16 cellular contexts compared by ENCODE assay signal in the genomic region with DNA sequence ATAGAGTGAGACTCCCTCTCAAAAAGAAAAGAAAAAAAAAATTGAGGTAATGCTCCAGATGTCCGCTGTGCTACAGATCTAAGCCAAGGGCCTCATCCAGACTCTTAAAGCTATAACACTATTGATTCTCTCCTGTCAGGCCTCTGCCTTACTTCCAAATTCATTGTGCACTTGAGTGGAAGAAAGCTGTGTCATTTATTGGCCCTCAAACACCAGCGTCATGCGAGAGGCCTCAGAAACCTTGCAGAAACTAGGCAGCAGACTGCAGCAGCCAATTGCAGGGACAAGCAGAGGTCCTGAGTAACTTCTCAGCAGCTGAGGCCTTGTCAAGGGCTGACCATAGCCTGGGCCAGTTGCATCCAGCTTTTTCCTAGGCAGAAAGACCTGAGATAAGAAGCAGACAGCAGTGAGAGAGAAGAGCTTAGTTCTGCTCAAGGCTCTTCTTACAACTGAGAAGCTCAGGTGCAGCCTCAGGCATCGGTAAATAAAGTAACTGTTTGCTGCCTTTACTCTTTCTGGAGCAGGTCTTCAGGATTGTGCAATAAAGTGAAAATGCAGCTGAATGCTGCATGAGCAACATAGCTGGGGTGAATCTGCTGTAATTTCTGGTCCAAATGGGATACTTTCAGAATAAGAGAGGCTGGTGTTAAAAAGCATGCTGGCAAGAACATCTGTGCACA.
"Had no signal": no experiment of that assay in that cellular context is flagged by ENCODE, and none has a peak within 500 bp of the region (broad histone marks: within the 10 kb centered on the region; RNA-seq: fewer than 3 reads in every experiment).

No MANE protein-coding gene starts in this region.

- H3K9me3 ChIP-seq: adrenal gland, gastrocnemius medialis, left ventricle myocardium inferior, suprapubic skin had no signal

- H3K4me3 ChIP-seq: adrenal gland, coronary artery, gastrocnemius medialis, left ventricle myocardium inferior, suprapubic skin had no signal

- H3K4me3 Mint-ChIP-seq: natural killer cell treated with Interleukin-12 subunit alpha and Interleukin-12 subunit beta and Interleukin-15 and Interleukin-18, amount 100 ng/mL, for 72 hours; type B pancreatic cell had no signal

- H3K27ac ChIP-seq: adrenal gland, coronary artery, gastrocnemius medialis, left ventricle myocardium inferior, suprapubic skin had no signal

- H3K27ac Mint-ChIP-seq: activated T-helper 2 cell treated with anti-CD3 and anti-CD28 coated beads, Interferon-gamma antibody, Interleukin-2, Interleukin-4, amounts not matched to agents 10 μg/mL and 5 μg/mL and 100 μg/mL, durations not matched to agents 14 hours and 24 hours and 36 hours; natural killer cell treated with Interleukin-12 subunit alpha and Interleukin-12 subunit beta and Interleukin-15 and Interleukin-18, amount 100 ng/mL, for 72 hours; type B pancreatic cell had no signal

- H3K36me3 ChIP-seq: adrenal gland, gastrocnemius medialis, left ventricle myocardium inferior, suprapubic skin had no signal

- H3K36me3 Mint-ChIP-seq: natural killer cell treated with Interleukin-12 subunit alpha and Interleukin-12 subunit beta and Interleukin-15 and Interleukin-18, amount 100 ng/mL, for 72 hours had no signal

- H3K27me3 ChIP-seq: adrenal gland, gastrocnemius medialis, suprapubic skin had no signal

- ATAC-seq: activated CD4-positive, CD25-positive, alpha-beta regulatory T cell treated with anti-CD3 and anti-CD28 coated beads, Interleukin-2, amount 50 U/mL, for 24 hours; gastrocnemius medialis; natural killer cell treated with Interleukin-12 subunit alpha and Interleukin-12 subunit beta and Interleukin-15 and Interleukin-18, amount 100 ng/mL, for 72 hours; stimulated activated naive CD8-positive, alpha-beta T cell treated with anti-CD3 and anti-CD28 coated beads, Interleukin-15, Interleukin-2, amounts not matched to agents 100 U/mL and 50 U/mL, for 24 hours had no signal

- DNase-seq: activated naive CD4-positive, alpha-beta T cell treated with anti-CD3 and anti-CD28 coated beads, Interleukin-2, amount 50 U/mL, for 16 hours; adrenal gland; central memory CD4-positive, alpha-beta T cell; effector CD4-positive, alpha-beta T cell; gastrocnemius medialis; kidney; left ventricle myocardium inferior; mesenchymal stem cell; stimulated activated CD4-positive, alpha-beta T cell treated with anti-CD3 and anti-CD28 coated beads, Interleukin-12 subunit alpha, Interleukin-12 subunit beta, amount 100 ng/mL, for 4 hours; stimulated activated naive CD8-positive, alpha-beta T cell treated with anti-CD3 and anti-CD28 coated beads, Interleukin-15, Interleukin-2, amounts not matched to agents 100 U/mL and 50 U/mL, for 24 hours had no signal

- H3K9me3 Mint-ChIP-seq: type B pancreatic cell had no signal

- H3K4me1 ChIP-seq: adrenal gland, gastrocnemius medialis, left ventricle myocardium inferior, suprapubic skin had no signal
